Comparison of ENCODE assay signal across 17 cellular contexts in the genomic region with DNA sequence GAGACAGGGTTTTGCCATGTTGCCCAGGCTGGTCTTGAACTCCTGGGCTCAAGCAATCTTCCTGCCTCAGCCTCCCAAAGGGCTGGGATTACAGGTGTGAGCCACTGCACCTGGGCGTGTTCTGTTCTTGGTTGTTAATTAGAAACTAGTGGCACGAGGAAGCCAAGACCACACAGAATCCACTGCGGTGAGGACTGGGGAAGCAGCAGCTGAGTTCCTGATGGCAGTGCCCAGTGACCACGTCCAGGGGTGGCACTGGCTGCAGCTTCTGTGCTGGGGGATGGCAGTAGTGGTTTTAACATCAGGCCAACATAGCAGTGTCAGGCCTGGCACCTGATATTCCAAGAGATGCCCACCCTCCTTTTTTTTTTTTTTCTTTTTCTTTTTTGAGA.
"Had no signal": no experiment of that assay in that cellular context is flagged by ENCODE, and none has a peak within 500 bp of the region (broad histone marks: within the 10 kb centered on the region; RNA-seq: fewer than 3 reads in every experiment).

No MANE protein-coding gene starts in this region.

- H2AFZ ChIP-seq: hepatocyte, neural progenitor cell had no signal

- H3K9me3 ChIP-seq: esophagus squamous epithelium, gastroesophageal sphincter, ovary had no signal

- H3K27me3 ChIP-seq: ovary had no signal

- H3K79me2 ChIP-seq: hepatocyte had no signal

- H3K4me3 ChIP-seq: esophagus squamous epithelium, gastroesophageal sphincter, hepatocyte, neural progenitor cell, ovary had no signal

- H3K27ac ChIP-seq: gastroesophageal sphincter, hepatocyte, neural progenitor cell, ovary had no signal

- H3K4me2 ChIP-seq: hepatocyte, neural progenitor cell had no signal

- ATAC-seq: effector memory CD8-positive, alpha-beta T cell; gastroesophageal sphincter; left colon; natural killer cell treated with Interleukin-12 subunit alpha and Interleukin-12 subunit beta and Interleukin-15 and Interleukin-18, amount 100 ng/mL, for 72 hours; right cardiac atrium had no signal

- DNase-seq: effector memory CD8-positive, alpha-beta T cell; esophagus squamous epithelium; foreskin fibroblast; glutamatergic neuron; kidney; left colon; nucleus accumbens; ovary; right cardiac atrium; small intestine; stimulated activated CD4-positive, alpha-beta T cell treated with anti-CD3 and anti-CD28 coated beads, Interleukin-2, amount 100 ng/mL, for 48 hours; stimulated activated naive CD4-positive, alpha-beta T cell treated with Interleukin-2 at 50 U/mL for 16 hours; trophoblast cell had no signal

- H3K36me3 ChIP-seq: esophagus squamous epithelium, gastroesophageal sphincter, neural progenitor cell, ovary had no signal
